ENCODE assay signal across 21 cellular contexts in the genomic region with DNA sequence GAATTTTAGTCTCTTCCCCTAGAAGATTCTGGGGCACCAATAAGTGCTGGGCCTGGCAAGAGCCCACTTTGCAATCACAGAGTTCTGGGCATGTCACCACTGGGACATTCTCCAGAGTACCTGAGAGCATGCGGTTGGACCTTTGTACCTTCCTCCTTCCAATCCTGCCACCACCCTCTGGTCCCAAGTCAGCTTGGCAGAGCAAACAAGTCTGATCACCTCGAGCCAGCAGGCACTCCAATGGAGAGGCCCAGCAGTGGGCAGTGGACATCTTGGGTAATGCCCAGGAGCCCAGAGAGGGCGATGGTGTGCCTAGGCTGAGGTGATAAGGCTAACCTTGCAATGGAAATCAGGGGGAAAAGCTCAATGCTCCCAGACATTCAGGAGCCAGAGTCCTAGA. TPM values are rescaled to one million over a fixed set of nuclear protein-coding genes. Genes with fewer than 3 reads are reported as not detected.
DNase-seq lines count a peak whose midpoint lies in the region; ATAC-seq and TF ChIP-seq lines count a peak whose summit lies in the region.
"Had no signal": no experiment of that assay in that cellular context is flagged by ENCODE, and none has a peak within 500 bp of the region (broad histone marks: within the 10 kb centered on the region; RNA-seq: fewer than 3 reads in every experiment).

No MANE protein-coding gene starts in this region.

- TF ChIP-seq CTCF in upper lobe of left lung (IDR thresholded peaks at IDR 0.05) (no peak), foreskin keratinocyte (conservative IDR thresholded peaks at IDR 0.05) (no peak), uterus (IDR thresholded peaks at IDR 0.05) (no peak)

- no peak overlapping the region for H3K27ac ChIP-seq in right cardiac atrium (ENCODE audit: low read length)
- peak overlapping the region; percentile 69 to 91 for H3K27ac ChIP-seq in mucosa of rectum (ENCODE audit: low read depth in 2 of 2, low read length in 2 of 2)
- H3K27ac ChIP-seq in upper lobe of left lung: peak overlapping the region; percentile 6 to 66 (median 38)
- no peak overlapping the region for H3K27ac ChIP-seq in foreskin keratinocyte
- H3K27ac ChIP-seq in uterus: no peak overlapping the region

- H3K9me3 ChIP-seq in right cardiac atrium (ENCODE audit: control insufficient read depth, low read length) (no peaks in the 10 kb centered on the region), mucosa of rectum (ENCODE audit: control insufficient read depth in 2 of 2, low read length in 2 of 2) (no peaks in the 10 kb centered on the region), upper lobe of left lung (no peaks in the 10 kb centered on the region), uterus (no peaks in the 10 kb centered on the region)

- intact Hi-C loops in Right ventricle myocardium superior (cut with DNase I) (no loop called here), left cardiac atrium (cut with DNase I) (no loop called here), right cardiac atrium (cut with DNase I) (no loop called here), uterus (cut with DNase I; ENCODE audit: low total_unique reads) (no loop called here)

- H3K9ac ChIP-seq in mucosa of rectum (ENCODE audit: low read depth in 1 of 2, low read length in 2 of 2): peak overlapping the region; percentile 3 to 40

- H3K4me1 ChIP-seq in right cardiac atrium (ENCODE audit: control insufficient read depth, insufficient read depth, low read length): peaks cover 13% of the 10 kb centered on the region
- peaks cover 26 to 36% of the 10 kb centered on the region in 2 donors for H3K4me1 ChIP-seq in mucosa of rectum (ENCODE audit: control insufficient read depth in 2 of 2, insufficient read depth in 2 of 2, low read length in 2 of 2)
- peaks cover 13 to 35% (median 20%) of the 10 kb centered on the region in 4 donors for H3K4me1 ChIP-seq in upper lobe of left lung
- H3K4me1 ChIP-seq in foreskin keratinocyte: peaks cover 5% of the 10 kb centered on the region
- no peaks in the 10 kb centered on the region for H3K4me1 ChIP-seq in uterus

- 84% methylated on average over 3 of the region's 3 CpGs for WGBS in right cardiac atrium
- 67 to 78% methylated on average over 1 to 3 of the region's 3 CpGs for WGBS in upper lobe of left lung, 2 donors

- H3K36me3 ChIP-seq in mucosa of rectum (ENCODE audit: control insufficient read depth in 2 of 2, insufficient read depth in 2 of 2, low read length in 2 of 2) (no peaks in the 10 kb centered on the region), upper lobe of left lung (no peaks in the 10 kb centered on the region), uterus (no peaks in the 10 kb centered on the region)

- H3K4me3 ChIP-seq in right cardiac atrium (ENCODE audit: low read length) (no peak overlapping the region), mucosa of rectum (ENCODE audit: low read length in 2 of 2) (peak overlapping the region in 1 of 2 donors; percentile 5), upper lobe of left lung (no peak overlapping the region), uterus (no peak overlapping the region)
- H3K4me3 ChIP-seq: GM12878 had no signal

- H3K27me3 ChIP-seq in right cardiac atrium (ENCODE audit: control insufficient read depth, insufficient read depth) (no peaks in the 10 kb centered on the region), mucosa of rectum (ENCODE audit: control insufficient read depth in 2 of 2, insufficient read depth in 2 of 2, low read length in 2 of 2) (no peaks in the 10 kb centered on the region), upper lobe of left lung (no peaks in the 10 kb centered on the region), foreskin keratinocyte (no peaks in the 10 kb centered on the region), uterus (no peaks in the 10 kb centered on the region)

- no peak for TF ChIP-seq POLR2A in upper lobe of left lung (IDR thresholded peaks at IDR 0.05)
- TF ChIP-seq POLR2A in uterus (IDR thresholded peaks at IDR 0.05): no peak

- no peak for DNase-seq in Right ventricle myocardium superior
- no peak for DNase-seq in left cardiac atrium
- DNase-seq in right cardiac atrium: no peak
- DNase-seq in upper lobe of left lung: peak in 1 of 2 donors; percentile 78
- DNase-seq in foreskin keratinocyte: no peak
- no peak for DNase-seq in uterus
- no peak for DNase-seq in activated effector memory CD4-positive, alpha-beta T cell treated with anti-CD3 and anti-CD28 coated beads, Interleukin-2, amount 50 U/mL, for 16 hours
- DNase-seq: activated CD4-positive, CD25-positive, alpha-beta regulatory T cell treated with anti-CD3 and anti-CD28 coated beads, Interleukin-2, amount 50 U/mL, for 72 hours; activated CD8-positive, alpha-beta T cell treated with anti-CD3 and anti-CD28 coated beads, Interleukin-2, amount 10 ng/mL, durations not matched to agents 7 days and 5 days; activated T-cell treated with anti-CD3 and anti-CD28 coated beads, Interleukin-2, amount 50 U/mL, for 4 hours; anterior cingulate cortex; DND-41; hypothalamus; KBM-7; NCI-H1930; PC-3; stimulated activated CD4-positive, alpha-beta T cell treated with anti-CD3 and anti-CD28 coated beads, Interleukin-2, amount 100 ng/mL, for 24 hours; stimulated activated naive CD4-positive, alpha-beta T cell treated with Interleukin-2 at 50 U/mL for 16 hours; T-cell had no signal

- TF ChIP-seq EP300 in upper lobe of left lung (IDR thresholded peaks at IDR 0.05): no peak

- ATAC-seq in Right ventricle myocardium superior (ENCODE audit: poor library complexity) (peak; percentile 47), left cardiac atrium (no peak), right cardiac atrium (peak; percentile 16 to 21), upper lobe of left lung (ENCODE audit: low FRiP score in 2 of 2) (peak in 1 of 2 donors; percentile 71), foreskin keratinocyte (no peak)
- ATAC-seq: activated CD8-positive, alpha-beta T cell treated with anti-CD3 and anti-CD28 coated beads, Interleukin-2, amount 10 ng/mL, durations not matched to agents 7 days and 5 days; activated T-cell treated with anti-CD3 and anti-CD28 coated beads, Interleukin-2, amount 50 U/mL, for 4 hours; GM12878; PC-3; T-cell had no signal

RNA-seq across cellular contexts. Expression of a gene that starts 43.4 kb away (rescaled TPM):
- total RNA-seq in Right ventricle myocardium superior: 27.0 TPM
- total RNA-seq in left cardiac atrium: 10 to 100 TPM; 24.6 to 27.7 TPM
- total RNA-seq in right cardiac atrium: 10 to 100 TPM; 30.2 to 31.7 (median 31.0) TPM
- 13.5 TPM for polyA plus RNA-seq in right cardiac atrium
- total RNA-seq in upper lobe of left lung: 10 to 100 TPM; 19.6 to 42.2 (median 30.8) TPM
- 81.7 and 109 TPM in 2 replicates for total RNA-seq in foreskin keratinocyte
- 23.9 and 27.5 TPM in 2 replicates for polyA plus RNA-seq in foreskin keratinocyte
- 100 to 1,000 TPM in 1 of 4 donors, 10 to 100 TPM in 3; 12.6 to 117 (median 46.6) TPM for total RNA-seq in uterus

Comparison
In these comparisons a context has a peak if more than half of its experiments do, and no peak if none do; other contexts are left out.
1. ATAC-seq: peak in Right ventricle myocardium superior (single experiment) and right cardiac atrium (2 of 2); none in left cardiac atrium (0 of 2) and foreskin keratinocyte (single experiment).
2. H3K27ac ChIP-seq: peak in mucosa of rectum (2 of 2) and upper lobe of left lung (4 of 4); none in right cardiac atrium (single experiment), foreskin keratinocyte (single experiment) and uterus (0 of 2).